ENCODE assay signal across 3 cellular contexts in genomic region chr1:162941024-162941423, GRCh38.
TF ChIP-seq lines count a peak whose summit lies in the region.

No MANE protein-coding gene starts in this region.

TF ChIP-seq in HepG2, 621 proteins besides CTCF, POLR2A, EP300 and RAD21 (continues in another document):
- TF ChIP-seq KLF9 (CRISPR knock-in tag; IDR thresholded peaks at IDR 0.05; ENCODE audit: low read depth) (no peak), ZBTB40 (IDR thresholded peaks at IDR 0.05) (peak; percentile 86), ZBTB40 (CRISPR knock-in tag; IDR thresholded peaks at IDR 0.05) (no peak)

TF ChIP-seq in HEK293T, 16 proteins besides CTCF, POLR2A, EP300 and RAD21:
- TF ChIP-seq FOXM1 (IDR thresholded peaks at IDR 0.05; ENCODE audit: borderline replicate concordance) (no peak), BHLHE40 (IDR thresholded peaks at IDR 0.05; ENCODE audit: borderline replicate concordance) (no peak), ELF4 (IDR thresholded peaks at IDR 0.05) (peak; percentile 73)
TF ChIP-seq in HEK293T: peak in this region for 1.

TF ChIP-seq in K562, 482 proteins besides CTCF, POLR2A, EP300 and RAD21:
- no peak for TF ChIP-seq CHCHD3 (CRISPR knock-in tag; IDR thresholded peaks at IDR 0.05)
- peak; percentile 38; the same call in 1 of the 2 replicates for TF ChIP-seq ZBTB40 (IDR thresholded peaks at IDR 0.05)
- TF ChIP-seq ZBTB40 (CRISPR knock-in tag; IDR thresholded peaks at IDR 0.05): no peak
